1 cellular context compared by ENCODE assay signal in genomic region chr2:19955544-19956422, GRCh38.
TF ChIP-seq lines count a peak whose summit lies in the region.

No MANE protein-coding gene starts in this region.

TF ChIP-seq in GM12878, 131 proteins besides CTCF, POLR2A, EP300 and RAD21 (continued from another document):
- TF ChIP-seq CUX1 (IDR thresholded peaks at IDR 0.05; ENCODE audit: insufficient replicate concordance, low read depth, low read length) (no peak), ATF2 (IDR thresholded peaks at IDR 0.05; ENCODE audit: low read length) (no peak), BHLHE40 (IDR thresholded peaks at IDR 0.05; ENCODE audit: borderline replicate concordance in 1 of 2, low read depth in 2 of 2, low read length in 1 of 2) (no peak)
TF ChIP-seq in GM12878: peak in this region for 7.
